In genomic region chr5:127833999-127834953, GRCh38 we compare ENCODE assay signal across 11 cellular contexts.
DNase-seq lines count a peak whose midpoint lies in the region; ATAC-seq and TF ChIP-seq lines count a peak whose summit lies in the region.
"Had no signal": no experiment of that assay in that cellular context is flagged by ENCODE, and none has a peak within 500 bp of the region (broad histone marks: within the 10 kb centered on the region; RNA-seq: fewer than 3 reads in every experiment).

No MANE protein-coding gene starts in this region.

- no peak overlapping the region for H3K9ac ChIP-seq in HCT116 (ENCODE audit: low read length)

- no peak overlapping the region for H3K4me2 ChIP-seq in HCT116 (ENCODE audit: low read length)

- no peak overlapping the region for H3K4me3 Mint-ChIP-seq in mesothelial cell of epicardium
- H3K4me3 Mint-ChIP-seq: activated naive CD8-positive, alpha-beta T cell; natural killer cell treated with Interleukin-12 subunit alpha and Interleukin-12 subunit beta and Interleukin-15 and Interleukin-18, amount 100 ng/mL, for 72 hours; T-helper 17 cell had no signal

- H3K79me2 ChIP-seq in HCT116 (ENCODE audit: insufficient read depth, low read length): no peaks in the 10 kb centered on the region

- peak; percentile 31; the same call in 1 of the 2 replicates for TF ChIP-seq RAD21 in HCT116 (IDR thresholded peaks at IDR 0.05; ENCODE audit: low read depth)

- TF ChIP-seq CTCF in HCT116 (IDR thresholded peaks at IDR 0.05 in 2 of 3, conservative IDR thresholded peaks at IDR 0.05 in 1 of 3; ENCODE audit: borderline replicate concordance in 1 of 3, insufficient read depth in 1 of 3, low read depth in 2 of 3, low read length in 2 of 3): no peak
- TF ChIP-seq CTCF in ovary (IDR thresholded peaks at IDR 0.05): no peak
- TF ChIP-seq CTCF in mesothelial cell of epicardium (IDR thresholded peaks at IDR 0.05; ENCODE audit: unreplicated experiment): no peak

- H3K9me3 ChIP-seq in HCT116 (ENCODE audit: control insufficient read depth in 1 of 2, insufficient read depth in 1 of 2, low read depth in 1 of 2, low read length in 2 of 2) (no peaks in the 10 kb centered on the region), ovary (no peaks in the 10 kb centered on the region)

- H3K27me3 ChIP-seq in HCT116 (ENCODE audit: insufficient read depth, low read length) (no peaks in the 10 kb centered on the region), ovary (no peaks in the 10 kb centered on the region)

- no peak overlapping the region for H2AFZ ChIP-seq in HCT116 (ENCODE audit: low read depth, low read length, poor library complexity, severe bottlenecking)

- no peaks in the 10 kb centered on the region for H3K27me3 Mint-ChIP-seq in mesothelial cell of epicardium (ENCODE audit: low read depth)
- H3K27me3 Mint-ChIP-seq: activated naive CD8-positive, alpha-beta T cell; T-helper 17 cell had no signal

- H3K4me1 ChIP-seq in HCT116 (ENCODE audit: control insufficient read depth in 1 of 2, insufficient read depth in 2 of 2, low read length in 2 of 2) (no peaks in the 10 kb centered on the region), ovary (ENCODE audit: insufficient read depth) (peaks cover 2% of the 10 kb centered on the region)

- RAD21 ChIA-PET in HCT116 (lab: Charles Lee; ENCODE audit: low non-redundant PET in 1 of 2, low total read pairs in 2 of 2, uncharacterized antibody in 2 of 2, unreplicated experiment in 2 of 2): no interaction called here

- no peaks in the 10 kb centered on the region for H4K20me1 ChIP-seq in HCT116 (ENCODE audit: insufficient read depth)

- no peak overlapping the region for H3K27ac Mint-ChIP-seq in mesothelial cell of epicardium
- H3K27ac Mint-ChIP-seq in activated naive CD4-positive, alpha-beta T cell treated with anti-CD3 and anti-CD28 coated beads, Interleukin-2, amount 50 U/mL, for 72 hours: no peak overlapping the region
- H3K27ac Mint-ChIP-seq: activated naive CD8-positive, alpha-beta T cell; natural killer cell treated with Interleukin-12 subunit alpha and Interleukin-12 subunit beta and Interleukin-15 and Interleukin-18, amount 100 ng/mL, for 72 hours; T-helper 17 cell had no signal

- H3K9me3 Mint-ChIP-seq in mesothelial cell of epicardium: peaks cover 4% of the 10 kb centered on the region
- no peaks in the 10 kb centered on the region for H3K9me3 Mint-ChIP-seq in activated naive CD4-positive, alpha-beta T cell treated with anti-CD3 and anti-CD28 coated beads, Interleukin-2, amount 50 U/mL, for 72 hours
- H3K9me3 Mint-ChIP-seq: natural killer cell treated with Interleukin-12 subunit alpha and Interleukin-12 subunit beta and Interleukin-15 and Interleukin-18, amount 100 ng/mL, for 72 hours had no signal

- DNase-seq in HCT116 (ENCODE audit: low read depth, low spot score): no peak
- DNase-seq in NCI-H69 (lab: John Stamatoyannopoulos, UW): peak; percentile 90
- no peak for DNase-seq in left colon
- no peak for DNase-seq in ovary
- no peak for DNase-seq in mesothelial cell of epicardium (ENCODE audit: low spot score in 2 of 2, unreplicated experiment in 2 of 2)
- no peak for DNase-seq in activated naive CD4-positive, alpha-beta T cell treated with anti-CD3 and anti-CD28 coated beads, Interleukin-2, amount 50 U/mL, for 72 hours (ENCODE audit: low spot score in 2 of 2)
- no peak for DNase-seq in posterior cingulate gyrus
- DNase-seq: T-helper 17 cell had no signal

- peaks cover 7% of the 10 kb centered on the region for H3K4me1 Mint-ChIP-seq in mesothelial cell of epicardium
- H3K4me1 Mint-ChIP-seq: T-helper 17 cell had no signal

- peak; percentile 61 for ATAC-seq in GM18508 (IDR thresholded peaks at IDR 0.05; ENCODE audit: insufficient read depth, unreplicated experiment)
- ATAC-seq in HCT116: no peak
- ATAC-seq in left colon: peak; percentile 80
- ATAC-seq in activated naive CD4-positive, alpha-beta T cell treated with anti-CD3 and anti-CD28 coated beads, Interleukin-2, amount 50 U/mL, for 72 hours: no peak
- ATAC-seq: natural killer cell treated with Interleukin-12 subunit alpha and Interleukin-12 subunit beta and Interleukin-15 and Interleukin-18, amount 100 ng/mL, for 72 hours; T-helper 17 cell had no signal

- H3K27ac ChIP-seq in HCT116 (ENCODE audit: low read depth, low read length) (no peak overlapping the region), ovary (no peak overlapping the region)

- H3K36me3 ChIP-seq in HCT116 (ENCODE audit: control insufficient read depth in 1 of 2, insufficient read depth in 2 of 2, low read length in 2 of 2) (no peaks in the 10 kb centered on the region), ovary (no peaks in the 10 kb centered on the region)

- TF ChIP-seq POLR2A in HCT116 (IDR thresholded peaks at IDR 0.05; ENCODE audit: borderline replicate concordance, extremely low read depth, insufficient read depth, insufficient read length) (no peak), ovary (IDR thresholded peaks at IDR 0.05) (no peak)

- H3K9me2 ChIP-seq in HCT116 (ENCODE audit: insufficient read depth): no peaks in the 10 kb centered on the region

- CTCF ChIA-PET in HCT116 (lab: Charles Lee): interaction anchor here (0.9 kb wide), 1 partner anchor 44 kb away, joined by 3 read pairs; no protein-coding TSS in a partner anchor

- POLR2A ChIA-PET in HCT116 (lab: Charles Lee): no interaction called here

- H3K4me3 ChIP-seq in HCT116 (replicated peaks in 1 of 2; ENCODE audit: low read depth in 1 of 2, low read length in 2 of 2) (no peak overlapping the region), ovary (no peak overlapping the region)

- intact Hi-C loops in HCT116 (cut with micrococcal nuclease): no loop called here
- intact Hi-C loops in left colon (cut with DNase I, micrococcal nuclease): no loop called here
- intact Hi-C loops in ovary (cut with DNase I): no loop called here
- intact Hi-C loops in posterior cingulate gyrus (cut with DNase I): no loop called here

- BruUV-seq in HCT116 (replicated peaks; lab: Mats Ljungman, UMichigan): no TSS peak

- 9 to 16% (median 12%) methylated on average over 7 of the region's 7 CpGs for WGBS in ovary, 3 donors

- TF ChIP-seq EP300 in ovary (IDR thresholded peaks at IDR 0.05): no peak

- no peaks in the 10 kb centered on the region for H3K36me3 Mint-ChIP-seq in mesothelial cell of epicardium
- H3K36me3 Mint-ChIP-seq in activated naive CD4-positive, alpha-beta T cell treated with anti-CD3 and anti-CD28 coated beads, Interleukin-2, amount 50 U/mL, for 72 hours: no peaks in the 10 kb centered on the region
- H3K36me3 Mint-ChIP-seq: activated naive CD8-positive, alpha-beta T cell; natural killer cell treated with Interleukin-12 subunit alpha and Interleukin-12 subunit beta and Interleukin-15 and Interleukin-18, amount 100 ng/mL, for 72 hours had no signal

TF ChIP-seq in HCT116, 20 proteins besides CTCF, POLR2A, EP300 and RAD21 (continues in another document):
- TF ChIP-seq SP1 (IDR thresholded peaks at IDR 0.05; ENCODE audit: low read depth): no peak
- TF ChIP-seq FOSL1 (IDR thresholded peaks at IDR 0.05; ENCODE audit: low read depth): no peak
- TF ChIP-seq EZH2 (IDR thresholded peaks at IDR 0.05): no peak
- no peak for TF ChIP-seq SRF (IDR thresholded peaks at IDR 0.05; ENCODE audit: low read depth)
- TF ChIP-seq, protein P1, sequence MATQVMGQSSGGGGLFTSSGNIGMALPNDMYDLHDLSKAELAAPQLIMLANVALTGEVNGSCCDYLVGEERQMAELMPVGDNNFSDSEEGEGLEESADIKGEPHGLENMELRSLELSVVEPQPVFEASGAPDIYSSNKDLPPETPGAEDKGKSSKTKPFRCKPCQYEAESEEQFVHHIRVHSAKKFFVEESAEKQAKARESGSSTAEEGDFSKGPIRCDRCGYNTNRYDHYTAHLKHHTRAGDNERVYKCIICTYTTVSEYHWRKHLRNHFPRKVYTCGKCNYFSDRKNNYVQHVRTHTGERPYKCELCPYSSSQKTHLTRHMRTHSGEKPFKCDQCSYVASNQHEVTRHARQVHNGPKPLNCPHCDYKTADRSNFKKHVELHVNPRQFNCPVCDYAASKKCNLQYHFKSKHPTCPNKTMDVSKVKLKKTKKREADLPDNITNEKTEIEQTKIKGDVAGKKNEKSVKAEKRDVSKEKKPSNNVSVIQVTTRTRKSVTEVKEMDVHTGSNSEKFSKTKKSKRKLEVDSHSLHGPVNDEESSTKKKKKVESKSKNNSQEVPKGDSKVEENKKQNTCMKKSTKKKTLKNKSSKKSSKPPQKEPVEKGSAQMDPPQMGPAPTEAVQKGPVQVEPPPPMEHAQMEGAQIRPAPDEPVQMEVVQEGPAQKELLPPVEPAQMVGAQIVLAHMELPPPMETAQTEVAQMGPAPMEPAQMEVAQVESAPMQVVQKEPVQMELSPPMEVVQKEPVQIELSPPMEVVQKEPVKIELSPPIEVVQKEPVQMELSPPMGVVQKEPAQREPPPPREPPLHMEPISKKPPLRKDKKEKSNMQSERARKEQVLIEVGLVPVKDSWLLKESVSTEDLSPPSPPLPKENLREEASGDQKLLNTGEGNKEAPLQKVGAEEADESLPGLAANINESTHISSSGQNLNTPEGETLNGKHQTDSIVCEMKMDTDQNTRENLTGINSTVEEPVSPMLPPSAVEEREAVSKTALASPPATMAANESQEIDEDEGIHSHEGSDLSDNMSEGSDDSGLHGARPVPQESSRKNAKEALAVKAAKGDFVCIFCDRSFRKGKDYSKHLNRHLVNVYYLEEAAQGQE (IDR thresholded peaks at IDR 0.05; ENCODE audit: low read depth): no peak
- TF ChIP-seq, protein P2, sequence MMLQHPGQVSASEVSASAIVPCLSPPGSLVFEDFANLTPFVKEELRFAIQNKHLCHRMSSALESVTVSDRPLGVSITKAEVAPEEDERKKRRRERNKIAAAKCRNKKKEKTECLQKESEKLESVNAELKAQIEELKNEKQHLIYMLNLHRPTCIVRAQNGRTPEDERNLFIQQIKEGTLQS (IDR thresholded peaks at IDR 0.05): no peak
- TF ChIP-seq TCF7L2 (IDR thresholded peaks at IDR 0.05; ENCODE audit: borderline replicate concordance, extremely low read depth, insufficient read depth, insufficient read length): no peak
- no peak for TF ChIP-seq CBX3 (IDR thresholded peaks at IDR 0.05; ENCODE audit: low read depth)
- no peak for TF ChIP-seq JUND (IDR thresholded peaks at IDR 0.05)
- no peak for TF ChIP-seq POLR2AphosphoS5 (IDR thresholded peaks at IDR 0.05; ENCODE audit: low read depth, low read length)
- TF ChIP-seq EGR1 (IDR thresholded peaks at IDR 0.05; ENCODE audit: low read depth): no peak
- TF ChIP-seq ZFX (IDR thresholded peaks at IDR 0.05): no peak
- no peak for TF ChIP-seq ELF1 (IDR thresholded peaks at IDR 0.05; ENCODE audit: borderline replicate concordance, low read depth)
- no peak for TF ChIP-seq EZH2phosphoT487 (IDR thresholded peaks at IDR 0.05; ENCODE audit: borderline replicate concordance)
- no peak for TF ChIP-seq MAX (IDR thresholded peaks at IDR 0.05)
- TF ChIP-seq SIN3A (IDR thresholded peaks at IDR 0.05; ENCODE audit: low read depth): no peak
- TF ChIP-seq CEBPB (IDR thresholded peaks at IDR 0.05; ENCODE audit: low read depth): no peak
- no peak for TF ChIP-seq ZNF274 (IDR thresholded peaks at IDR 0.05; ENCODE audit: low read depth, low read length)

Comparison
In these comparisons a context has a peak if more than half of its experiments do, and no peak if none do; other contexts are left out.
1. ATAC-seq: peak in GM18508 (single experiment) and left colon (single experiment); none in HCT116 (single experiment) and activated naive CD4-positive, alpha-beta T cell treated with anti-CD3 and anti-CD28 coated beads, Interleukin-2, amount 50 U/mL, for 72 hours (0 of 2).